ENCODE assay signal across 1 cellular context in the genomic region with DNA sequence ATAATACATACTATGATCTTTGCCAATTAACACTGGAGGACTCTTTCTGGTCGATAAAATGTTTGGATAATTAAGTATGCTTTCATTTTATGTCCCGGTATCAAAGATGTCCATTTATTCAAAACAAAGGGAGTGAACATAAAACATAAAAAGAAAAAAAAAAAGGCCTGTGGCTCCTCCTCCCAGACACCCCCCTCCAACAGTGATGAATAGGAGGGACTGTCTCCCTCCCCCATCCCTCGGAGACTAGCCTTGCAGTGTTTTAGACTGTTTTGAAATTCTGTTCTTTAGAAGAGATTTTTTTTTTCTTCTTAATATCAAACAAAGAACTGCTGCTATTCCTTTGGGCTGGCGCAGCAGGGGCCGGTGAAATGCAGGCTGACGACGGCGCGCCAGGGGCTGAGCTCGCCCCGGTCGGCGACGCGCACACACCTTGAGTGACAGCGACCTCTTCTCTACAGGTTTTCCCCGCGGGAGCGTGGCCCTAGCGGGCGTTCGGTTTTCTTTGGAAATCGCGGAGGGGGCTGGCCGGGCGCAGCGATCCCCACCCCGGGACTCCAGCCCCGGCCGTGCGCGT.
A peak's percentile ranks its signal among the peaks of the same experiment; 100 is the strongest.
TF ChIP-seq lines count a peak whose summit lies in the region.

Gene LANCL2 (plus strand): TSS at position 235 of the 577 bp plus-strand sequence. CDS start 689 bp downstream, outside the sequence.

TF ChIP-seq in K562, 482 proteins besides CTCF, POLR2A, EP300 and RAD21 (continued from another document and continues in another):
- no peak for TF ChIP-seq THAP12 (CRISPR knock-in tag; IDR thresholded peaks at IDR 0.05)
- TF ChIP-seq U2AF1 (optimal IDR thresholded peaks at IDR 0.05; ENCODE audit: low read depth, low read length) = peak; percentile 8
- TF ChIP-seq PHF8 (IDR thresholded peaks at IDR 0.05; ENCODE audit: borderline replicate concordance, low read length) = no peak
- no peak; the same call in 1 of the 2 replicates for TF ChIP-seq SMARCC2 (IDR thresholded peaks at IDR 0.05; ENCODE audit: low read depth)
- no peak for TF ChIP-seq BRD4 (IDR thresholded peaks at IDR 0.05)
- no peak for TF ChIP-seq FOXK2 (conservative IDR thresholded peaks at IDR 0.05 in 1 of 2, IDR thresholded peaks at IDR 0.05 in 1 of 2; ENCODE audit: low read depth in 2 of 2)
- peak; percentile 22 for TF ChIP-seq PRDM10 (IDR thresholded peaks at IDR 0.05; ENCODE audit: partially characterized antibody)
- no peak for TF ChIP-seq MIER1 (IDR thresholded peaks at IDR 0.05; ENCODE audit: low read depth)
- TF ChIP-seq, protein P1, sequence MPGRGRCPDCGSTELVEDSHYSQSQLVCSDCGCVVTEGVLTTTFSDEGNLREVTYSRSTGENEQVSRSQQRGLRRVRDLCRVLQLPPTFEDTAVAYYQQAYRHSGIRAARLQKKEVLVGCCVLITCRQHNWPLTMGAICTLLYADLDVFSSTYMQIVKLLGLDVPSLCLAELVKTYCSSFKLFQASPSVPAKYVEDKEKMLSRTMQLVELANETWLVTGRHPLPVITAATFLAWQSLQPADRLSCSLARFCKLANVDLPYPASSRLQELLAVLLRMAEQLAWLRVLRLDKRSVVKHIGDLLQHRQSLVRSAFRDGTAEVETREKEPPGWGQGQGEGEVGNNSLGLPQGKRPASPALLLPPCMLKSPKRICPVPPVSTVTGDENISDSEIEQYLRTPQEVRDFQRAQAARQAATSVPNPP (IDR thresholded peaks at IDR 0.05; ENCODE audit: borderline replicate concordance, insufficient read depth, insufficient read length) = no peak
- TF ChIP-seq FOSL1 (tag; conservative IDR thresholded peaks at IDR 0.05) = no peak
- no peak for TF ChIP-seq CBX1 (IDR thresholded peaks at IDR 0.05; ENCODE audit: low read depth)
- 0 out of 2 replicates have a peak, but pooled peaks have one; percentile 14 for TF ChIP-seq REST (CRISPR knock-in tag; IDR thresholded peaks at IDR 0.05; ENCODE audit: low read depth)
- TF ChIP-seq ZNF740 (CRISPR knock-in tag; IDR thresholded peaks at IDR 0.05) = 0 out of 2 replicates have a peak, but pooled peaks have one; percentile 25
- no peak for TF ChIP-seq ZNF740 (tag; IDR thresholded peaks at IDR 0.05)
- no peak for TF ChIP-seq XRCC3 (IDR thresholded peaks at IDR 0.05)
- TF ChIP-seq HDAC3 (IDR thresholded peaks at IDR 0.05; ENCODE audit: borderline replicate concordance, partially characterized antibody) = no peak
- TF ChIP-seq ZNF384 (IDR thresholded peaks at IDR 0.05; ENCODE audit: low read depth, low read length) = peak; percentile 74
- TF ChIP-seq TARDBP (IDR thresholded peaks at IDR 0.05) = no peak
- no peak for TF ChIP-seq NCOA2 (IDR thresholded peaks at IDR 0.05; ENCODE audit: partially characterized antibody in 2 of 2)
- TF ChIP-seq, protein P2, sequence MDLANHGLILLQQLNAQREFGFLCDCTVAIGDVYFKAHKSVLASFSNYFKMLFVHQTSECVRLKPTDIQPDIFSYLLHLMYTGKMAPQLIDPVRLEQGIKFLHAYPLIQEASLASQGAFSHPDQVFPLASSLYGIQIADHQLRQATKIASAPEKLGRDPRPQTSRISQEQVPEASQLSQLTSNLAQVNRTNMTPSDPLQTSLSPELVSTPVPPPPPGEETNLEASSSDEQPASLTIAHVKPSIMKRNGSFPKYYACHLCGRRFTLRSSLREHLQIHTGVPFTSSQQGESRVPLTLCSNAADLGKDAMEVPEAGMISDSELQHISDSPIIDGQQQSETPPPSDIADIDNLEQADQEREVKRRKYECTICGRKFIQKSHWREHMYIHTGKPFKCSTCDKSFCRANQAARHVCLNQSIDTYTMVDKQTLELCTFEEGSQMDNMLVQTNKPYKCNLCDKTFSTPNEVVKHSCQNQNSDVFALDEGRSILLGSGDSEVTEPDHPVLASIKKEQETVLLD (IDR thresholded peaks at IDR 0.05) = no peak
- no peak for TF ChIP-seq STAG1 (CRISPR knock-in tag; IDR thresholded peaks at IDR 0.05; ENCODE audit: borderline replicate concordance)
- no peak for TF ChIP-seq ETV6 (IDR thresholded peaks at IDR 0.05; ENCODE audit: borderline replicate concordance in 1 of 2, low read depth in 2 of 2, low read length in 1 of 2)
- TF ChIP-seq ETV6 (CRISPR knock-in tag; IDR thresholded peaks at IDR 0.05; ENCODE audit: borderline replicate concordance) = no peak
- TF ChIP-seq CREB5 (CRISPR knock-in tag; IDR thresholded peaks at IDR 0.05) = no peak
- TF ChIP-seq U2AF2 (optimal IDR thresholded peaks at IDR 0.05; ENCODE audit: low read depth, low read length) = no peak
- peak; percentile 93 for TF ChIP-seq PKNOX1 (IDR thresholded peaks at IDR 0.05)
- TF ChIP-seq SIN3A (IDR thresholded peaks at IDR 0.05; ENCODE audit: borderline replicate concordance in 2 of 2, control insufficient read depth in 1 of 2, low read depth in 2 of 2, low read length in 2 of 2) = no peak; a peak in 1 of 4 replicates
- no peak for TF ChIP-seq ZNF280A (IDR thresholded peaks at IDR 0.05; ENCODE audit: low read depth, partially characterized antibody)
- no peak for TF ChIP-seq SP2 (IDR thresholded peaks at IDR 0.05; ENCODE audit: extremely low read depth, low read depth, low read length, poor library complexity, severe bottlenecking)
- no peak for TF ChIP-seq KLF16 (IDR thresholded peaks at IDR 0.05)
- no peak for TF ChIP-seq CBFA2T3 (IDR thresholded peaks at IDR 0.05)
- TF ChIP-seq, protein P3, sequence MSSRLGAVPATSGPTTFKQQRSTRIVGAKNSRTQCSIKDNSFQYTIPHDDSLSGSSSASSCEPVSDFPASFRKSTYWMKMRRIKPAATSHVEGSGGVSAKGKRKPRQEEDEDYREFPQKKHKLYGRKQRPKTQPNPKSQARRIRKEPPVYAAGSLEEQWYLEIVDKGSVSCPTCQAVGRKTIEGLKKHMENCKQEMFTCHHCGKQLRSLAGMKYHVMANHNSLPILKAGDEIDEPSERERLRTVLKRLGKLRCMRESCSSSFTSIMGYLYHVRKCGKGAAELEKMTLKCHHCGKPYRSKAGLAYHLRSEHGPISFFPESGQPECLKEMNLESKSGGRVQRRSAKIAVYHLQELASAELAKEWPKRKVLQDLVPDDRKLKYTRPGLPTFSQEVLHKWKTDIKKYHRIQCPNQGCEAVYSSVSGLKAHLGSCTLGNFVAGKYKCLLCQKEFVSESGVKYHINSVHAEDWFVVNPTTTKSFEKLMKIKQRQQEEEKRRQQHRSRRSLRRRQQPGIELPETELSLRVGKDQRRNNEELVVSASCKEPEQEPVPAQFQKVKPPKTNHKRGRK (tag; IDR thresholded peaks at IDR 0.05) = no peak
- TF ChIP-seq, protein P4, sequence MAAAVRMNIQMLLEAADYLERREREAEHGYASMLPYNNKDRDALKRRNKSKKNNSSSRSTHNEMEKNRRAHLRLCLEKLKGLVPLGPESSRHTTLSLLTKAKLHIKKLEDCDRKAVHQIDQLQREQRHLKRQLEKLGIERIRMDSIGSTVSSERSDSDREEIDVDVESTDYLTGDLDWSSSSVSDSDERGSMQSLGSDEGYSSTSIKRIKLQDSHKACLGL (CRISPR knock-in tag; IDR thresholded peaks at IDR 0.05; ENCODE audit: borderline replicate concordance, poor library complexity, severe bottlenecking) = no peak
- TF ChIP-seq SAFB (IDR thresholded peaks at IDR 0.05; ENCODE audit: borderline replicate concordance, low read depth, low read length) = 0 out of 2 replicates have a peak, but pooled peaks have one; percentile 20
